In the genomic region with DNA sequence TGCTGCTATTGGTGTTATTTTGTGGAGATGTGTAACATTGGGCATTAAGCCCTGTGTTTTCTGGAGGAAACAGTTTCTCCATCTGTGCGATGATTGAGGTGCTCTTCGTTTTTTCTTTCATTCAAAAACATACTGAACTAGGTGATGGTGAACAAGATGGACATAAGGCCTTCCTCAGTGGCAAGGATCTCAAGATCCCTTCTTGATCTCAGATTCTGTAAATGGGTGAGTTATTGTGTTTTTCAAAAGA, we compare ENCODE assay signal across 1 cellular context.
TF ChIP-seq lines count a peak whose summit lies in the region.

No MANE protein-coding gene starts in this region.

TF ChIP-seq in K562, 482 proteins besides CTCF, POLR2A, EP300 and RAD21 (continues in another document):
- TF ChIP-seq, protein P1, sequence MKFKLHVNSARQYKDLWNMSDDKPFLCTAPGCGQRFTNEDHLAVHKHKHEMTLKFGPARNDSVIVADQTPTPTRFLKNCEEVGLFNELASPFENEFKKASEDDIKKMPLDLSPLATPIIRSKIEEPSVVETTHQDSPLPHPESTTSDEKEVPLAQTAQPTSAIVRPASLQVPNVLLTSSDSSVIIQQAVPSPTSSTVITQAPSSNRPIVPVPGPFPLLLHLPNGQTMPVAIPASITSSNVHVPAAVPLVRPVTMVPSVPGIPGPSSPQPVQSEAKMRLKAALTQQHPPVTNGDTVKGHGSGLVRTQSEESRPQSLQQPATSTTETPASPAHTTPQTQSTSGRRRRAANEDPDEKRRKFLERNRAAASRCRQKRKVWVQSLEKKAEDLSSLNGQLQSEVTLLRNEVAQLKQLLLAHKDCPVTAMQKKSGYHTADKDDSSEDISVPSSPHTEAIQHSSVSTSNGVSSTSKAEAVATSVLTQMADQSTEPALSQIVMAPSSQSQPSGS (CRISPR knock-in tag; IDR thresholded peaks at IDR 0.05) = no peak
- TF ChIP-seq MYC (IDR thresholded peaks at IDR 0.05; ENCODE audit: low read depth, low read length) (no peak), MYC (CRISPR knock-in tag; IDR thresholded peaks at IDR 0.05; ENCODE audit: borderline replicate concordance, low read depth) (0 out of 2 replicates have a peak, but pooled peaks have one; percentile 8), NFRKB (IDR thresholded peaks at IDR 0.05; ENCODE audit: low read depth) (peak; percentile 47), CHD4 (IDR thresholded peaks at IDR 0.05; ENCODE audit: insufficient read depth, insufficient replicate concordance, low read depth, low read length, poor library complexity, severe bottlenecking) (no peak), ZNF695 (CRISPR knock-in tag; IDR thresholded peaks at IDR 0.05) (no peak), L3MBTL2 (IDR thresholded peaks at IDR 0.05) (0 out of 2 replicates have a peak, but pooled peaks have one; percentile 7), ZNF589 (CRISPR knock-in tag; IDR thresholded peaks at IDR 0.05; ENCODE audit: low read depth) (peak; percentile 63; the same call in 1 of the 2 replicates), HDAC2 (IDR thresholded peaks at IDR 0.05) (no peak), KDM2B (CRISPR knock-in tag; IDR thresholded peaks at IDR 0.05) (no peak), ZNF347 (CRISPR knock-in tag; IDR thresholded peaks at IDR 0.05; ENCODE audit: low read depth) (no peak), NFXL1 (CRISPR knock-in tag; IDR thresholded peaks at IDR 0.05) (no peak), FOXA3 (CRISPR knock-in tag; conservative IDR thresholded peaks at IDR 0.05 in 1 of 2, IDR thresholded peaks at IDR 0.05 in 1 of 2) (no peak), ZZZ3 (IDR thresholded peaks at IDR 0.05) (0 out of 2 replicates have a peak, but pooled peaks have one; percentile 10), SUPT5H (IDR thresholded peaks at IDR 0.05) (no peak), ZBTB1 (CRISPR knock-in tag; IDR thresholded peaks at IDR 0.05; ENCODE audit: borderline replicate concordance, low read depth) (no peak), PHF20 (IDR thresholded peaks at IDR 0.05; ENCODE audit: partially characterized antibody) (no peak), PPARD (CRISPR knock-in tag; IDR thresholded peaks at IDR 0.05) (no peak), STAT5A (IDR thresholded peaks at IDR 0.05; ENCODE audit: borderline replicate concordance, low read length) (no peak), SMC3 (conservative IDR thresholded peaks at IDR 0.05; ENCODE audit: insufficient read depth, low read depth, low read length) (no peak), GTF2E2 (tag; IDR thresholded peaks at IDR 0.05) (0 out of 2 replicates have a peak, but pooled peaks have one; percentile 36), NCOA1 (IDR thresholded peaks at IDR 0.05; ENCODE audit: low read depth) (no peak), TAF9B (IDR thresholded peaks at IDR 0.05; ENCODE audit: partially characterized antibody) (peak; percentile 0), FOXP4 (CRISPR knock-in tag; IDR thresholded peaks at IDR 0.05; ENCODE audit: borderline replicate concordance) (no peak), PCBP1 (IDR thresholded peaks at IDR 0.05; ENCODE audit: low read depth, low read length, poor library complexity, severe bottlenecking) (no peak), DPF2 (IDR thresholded peaks at IDR 0.05) (0 out of 2 replicates have a peak, but pooled peaks have one; percentile 13), ZNF699 (CRISPR knock-in tag; IDR thresholded peaks at IDR 0.05; ENCODE audit: insufficient replicate concordance) (no peak), BACH1 (tag; IDR thresholded peaks at IDR 0.05) (peak; percentile 19; the same call in 1 of the 2 replicates), MNT (conservative IDR thresholded peaks at IDR 0.05) (no peak), ZNF282 (CRISPR knock-in tag; IDR thresholded peaks at IDR 0.05) (no peak), ZNF133 (CRISPR knock-in tag; IDR thresholded peaks at IDR 0.05) (no peak), CREB5 (CRISPR knock-in tag; IDR thresholded peaks at IDR 0.05) (no peak), POLR2AphosphoS2 (IDR thresholded peaks at IDR 0.05; ENCODE audit: low read length) (no peak), BRD9 (IDR thresholded peaks at IDR 0.05; ENCODE audit: low read depth, partially characterized antibody) (no peak), PBX2 (CRISPR knock-in tag; IDR thresholded peaks at IDR 0.05; ENCODE audit: low read depth) (no peak), PBX2 (tag; conservative IDR thresholded peaks at IDR 0.05; ENCODE audit: low read depth) (peak; percentile 4; the same call in 1 of the 2 replicates), MAZ (CRISPR knock-in tag; conservative IDR thresholded peaks at IDR 0.05 in 1 of 2, IDR thresholded peaks at IDR 0.05 in 1 of 2) (no peak), GATA2 (CRISPR knock-in tag; IDR thresholded peaks at IDR 0.05) (peak; percentile 13; the same call in 1 of the 2 replicates), ZNF24 (IDR thresholded peaks at IDR 0.05) (no peak), SP2 (IDR thresholded peaks at IDR 0.05; ENCODE audit: extremely low read depth, low read depth, low read length, poor library complexity, severe bottlenecking) (no peak)
- TF ChIP-seq, protein P2, sequence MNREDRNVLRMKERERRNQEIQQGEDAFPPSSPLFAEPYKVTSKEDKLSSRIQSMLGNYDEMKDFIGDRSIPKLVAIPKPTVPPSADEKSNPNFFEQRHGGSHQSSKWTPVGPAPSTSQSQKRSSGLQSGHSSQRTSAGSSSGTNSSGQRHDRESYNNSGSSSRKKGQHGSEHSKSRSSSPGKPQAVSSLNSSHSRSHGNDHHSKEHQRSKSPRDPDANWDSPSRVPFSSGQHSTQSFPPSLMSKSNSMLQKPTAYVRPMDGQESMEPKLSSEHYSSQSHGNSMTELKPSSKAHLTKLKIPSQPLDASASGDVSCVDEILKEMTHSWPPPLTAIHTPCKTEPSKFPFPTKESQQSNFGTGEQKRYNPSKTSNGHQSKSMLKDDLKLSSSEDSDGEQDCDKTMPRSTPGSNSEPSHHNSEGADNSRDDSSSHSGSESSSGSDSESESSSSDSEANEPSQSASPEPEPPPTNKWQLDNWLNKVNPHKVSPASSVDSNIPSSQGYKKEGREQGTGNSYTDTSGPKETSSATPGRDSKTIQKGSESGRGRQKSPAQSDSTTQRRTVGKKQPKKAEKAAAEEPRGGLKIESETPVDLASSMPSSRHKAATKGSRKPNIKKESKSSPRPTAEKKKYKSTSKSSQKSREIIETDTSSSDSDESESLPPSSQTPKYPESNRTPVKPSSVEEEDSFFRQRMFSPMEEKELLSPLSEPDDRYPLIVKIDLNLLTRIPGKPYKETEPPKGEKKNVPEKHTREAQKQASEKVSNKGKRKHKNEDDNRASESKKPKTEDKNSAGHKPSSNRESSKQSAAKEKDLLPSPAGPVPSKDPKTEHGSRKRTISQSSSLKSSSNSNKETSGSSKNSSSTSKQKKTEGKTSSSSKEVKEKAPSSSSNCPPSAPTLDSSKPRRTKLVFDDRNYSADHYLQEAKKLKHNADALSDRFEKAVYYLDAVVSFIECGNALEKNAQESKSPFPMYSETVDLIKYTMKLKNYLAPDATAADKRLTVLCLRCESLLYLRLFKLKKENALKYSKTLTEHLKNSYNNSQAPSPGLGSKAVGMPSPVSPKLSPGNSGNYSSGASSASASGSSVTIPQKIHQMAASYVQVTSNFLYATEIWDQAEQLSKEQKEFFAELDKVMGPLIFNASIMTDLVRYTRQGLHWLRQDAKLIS (CRISPR knock-in tag; IDR thresholded peaks at IDR 0.05) = no peak
